ENCODE assay signal across 8 cellular contexts in genomic region chr3:44862221-44862637, GRCh38. TPM values are rescaled to one million over a fixed set of nuclear protein-coding genes. Genes with fewer than 3 reads are reported as not detected.
DNase-seq lines count a peak whose midpoint lies in the region; ATAC-seq and TF ChIP-seq lines count a peak whose summit lies in the region.

No MANE protein-coding gene starts in this region.

- no peak for TF ChIP-seq CTCF in BJ (IDR thresholded peaks at IDR 0.05; ENCODE audit: insufficient read depth, low read depth, low read length)
- no peak for TF ChIP-seq CTCF in omental fat pad (IDR thresholded peaks at IDR 0.05)

- no peaks in the 10 kb centered on the region for H3K27me3 Mint-ChIP-seq in T-helper 1 cell treated with Interleukin-12 subunit alpha and Interleukin-12 subunit beta and Interleukin-4 antibody, amounts not matched to agents 30 μg/mL and 1 μg/mL, for 36 hours (ENCODE audit: low read depth)

- WGBS in esophagus, 2 donors: 1 to 2% methylated on average over 25 to 26 of the region's 26 CpGs

- POLR2A ChIA-PET in BJ (lab: Charles Lee): interaction anchor here (0.8 kb wide), 1 partner anchor 52 kb away, joined by 16 read pairs; no protein-coding TSS in a partner anchor

- peaks cover 41% of the 10 kb centered on the region for H3K4me1 Mint-ChIP-seq in T-helper 1 cell treated with Interleukin-12 subunit alpha and Interleukin-12 subunit beta and Interleukin-4 antibody, amounts not matched to agents 30 μg/mL and 1 μg/mL, for 36 hours (ENCODE audit: low read depth)

- peak; percentile 34 for ATAC-seq in GM18909 (IDR thresholded peaks at IDR 0.05; ENCODE audit: poor library complexity, unreplicated experiment)
- ATAC-seq in HG03135 (IDR thresholded peaks at IDR 0.05; ENCODE audit: unreplicated experiment): peak; percentile 23
- ATAC-seq in omental fat pad (ENCODE audit: low FRiP score): peak; percentile 49

- no peaks in the 10 kb centered on the region for H3K27me3 ChIP-seq in BJ (ENCODE audit: control insufficient read depth, insufficient read depth, low read length)
- H3K27me3 ChIP-seq in esophagus (ENCODE audit: control insufficient read depth in 1 of 2, insufficient read depth in 2 of 2, low read length in 2 of 2): no peaks in the 10 kb centered on the region

- H3K27ac Mint-ChIP-seq in T-helper 1 cell treated with Interleukin-12 subunit alpha and Interleukin-12 subunit beta and Interleukin-4 antibody, amounts not matched to agents 30 μg/mL and 1 μg/mL, for 36 hours: peak overlapping the region; percentile 92

- H3K36me3 Mint-ChIP-seq in T-helper 1 cell treated with Interleukin-12 subunit alpha and Interleukin-12 subunit beta and Interleukin-4 antibody, amounts not matched to agents 30 μg/mL and 1 μg/mL, for 36 hours (ENCODE audit: low read depth): peaks cover 7% of the 10 kb centered on the region

- DNase-seq in BJ (ENCODE audit: low read depth) (no peak), omental fat pad (ENCODE audit: low spot score) (no peak), NCI-H2081 (lab: John Stamatoyannopoulos, UW) (no peak), NCI-H146 treated with DMSO at 0.1 percent for 48 hours (lab: John Stamatoyannopoulos, UW; ENCODE audit: unreplicated experiment) (no peak)

- H3K36me3 ChIP-seq in BJ (ENCODE audit: control insufficient read depth, insufficient read depth, low read length) (peaks cover 3% of the 10 kb centered on the region), esophagus (ENCODE audit: control insufficient read depth in 2 of 2, insufficient read depth in 2 of 2, low read length in 1 of 2) (no peaks in the 10 kb centered on the region)

- CTCF ChIA-PET in BJ (lab: Yijun Ruan, JAX): interaction anchor here (2.8 kb wide), 1 partner anchor 52 kb away, joined by 10 read pairs; no protein-coding TSS in a partner anchor

- H3K4me3 Mint-ChIP-seq in T-helper 1 cell treated with Interleukin-12 subunit alpha and Interleukin-12 subunit beta and Interleukin-4 antibody, amounts not matched to agents 30 μg/mL and 1 μg/mL, for 36 hours: peak overlapping the region; percentile 85

- no peaks in the 10 kb centered on the region for H3K9me3 Mint-ChIP-seq in T-helper 1 cell treated with Interleukin-12 subunit alpha and Interleukin-12 subunit beta and Interleukin-4 antibody, amounts not matched to agents 30 μg/mL and 1 μg/mL, for 36 hours

- no peaks in the 10 kb centered on the region for H3K9me3 ChIP-seq in esophagus (ENCODE audit: control insufficient read depth in 2 of 2, insufficient read depth in 1 of 2, low read depth in 1 of 2, low read length in 1 of 2)

- H3K4me3 ChIP-seq in BJ (ENCODE audit: low read depth, low read length) (peak overlapping the region; percentile 71), esophagus (ENCODE audit: low read depth in 1 of 2, low read length in 2 of 2) (peak overlapping the region; percentile 71 to 82)

- peaks cover 0 to 4% of the 10 kb centered on the region in 2 donors for H3K4me1 ChIP-seq in esophagus (ENCODE audit: control insufficient read depth in 2 of 2, insufficient read depth in 2 of 2, low read length in 1 of 2)

- H3K27ac ChIP-seq in esophagus (ENCODE audit: low read depth in 2 of 2, low read length in 1 of 2): peak overlapping the region; percentile 94

RNA-seq across cellular contexts. Expression of gene TMEM42, which starts 0.5 kb away (rescaled TPM):
- polyA plus RNA-seq in BJ (2011; rRNA removed): 32.7 and 38.0 TPM in 2 replicates
- polyA minus RNA-seq in BJ (2011; rRNA and poly(A)+ RNA removed): 7.2 and 17.2 TPM in 2 replicates
- polyA plus RNA-seq in esophagus: 10 to 100 TPM in 1 of 2 donors, 1 to 10 TPM in 1; 8.3 to 10.9 TPM
- 10 to 100 TPM in 3 of 4 donors, 1 to 10 TPM in 1; 6.1 to 22.1 (median 18.0) TPM for total RNA-seq in omental fat pad

RNA-seq across cellular contexts. Expression of gene TGM4, which starts 12.2 kb away (rescaled TPM):
- polyA plus RNA-seq in BJ (2011; rRNA removed) (not detected in 2 replicates), esophagus (not detected)
- polyA minus RNA-seq in BJ (2011; rRNA and poly(A)+ RNA removed): not detected in 2 replicates
- not detected for total RNA-seq in omental fat pad
